ENCODE assay signal across 1 cellular context in the genomic region with DNA sequence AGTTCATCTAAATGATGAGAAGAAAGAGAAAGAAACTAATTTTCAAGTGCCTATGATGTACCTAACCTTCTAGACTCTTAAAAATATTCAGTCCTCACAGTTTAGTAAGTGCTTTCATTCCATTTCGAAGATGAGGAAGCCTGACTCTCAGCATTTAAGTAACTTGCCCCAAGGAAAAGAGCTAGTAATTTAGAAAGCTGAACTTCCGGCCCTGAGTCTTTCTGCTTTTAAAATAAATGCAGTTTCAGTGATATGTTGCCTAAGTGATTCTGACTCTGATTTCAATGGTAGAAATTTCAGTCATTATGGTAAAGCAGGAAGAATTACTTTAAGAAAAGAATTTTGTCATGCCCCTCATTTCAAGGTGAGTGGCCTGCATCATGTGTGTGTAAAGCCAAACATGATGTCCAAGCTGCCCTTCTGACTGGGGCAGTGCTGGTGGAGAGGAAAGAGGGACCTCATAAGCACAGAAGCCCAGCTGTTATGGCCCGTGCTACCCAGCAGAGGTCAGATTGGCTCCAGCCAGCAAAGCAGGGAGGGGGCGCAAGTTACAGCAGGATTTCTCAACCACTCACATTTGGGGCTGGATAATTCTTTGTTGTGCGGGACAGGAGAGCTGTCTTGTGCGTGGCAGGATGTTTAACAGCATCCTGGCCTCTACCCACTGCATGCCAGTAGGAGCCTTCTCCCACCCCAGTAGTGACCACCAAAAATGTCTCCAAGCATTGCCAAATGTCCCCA.
A peak's percentile ranks its signal among the peaks of the same experiment; 100 is the strongest.
TF ChIP-seq lines count a peak whose summit lies in the region.

No MANE protein-coding gene starts in this region.

TF ChIP-seq in HepG2, 621 proteins besides CTCF, POLR2A, EP300 and RAD21:
- TF ChIP-seq SALL1 (CRISPR knock-in tag; IDR thresholded peaks at IDR 0.05) (0 out of 2 replicates have a peak, but pooled peaks have one; percentile 16), STAG1 (CRISPR knock-in tag; IDR thresholded peaks at IDR 0.05) (peak; percentile 67), IRF2 (CRISPR knock-in tag; IDR thresholded peaks at IDR 0.05) (0 out of 2 replicates have a peak, but pooled peaks have one; percentile 37), TEAD3 (CRISPR knock-in tag; optimal IDR thresholded peaks at IDR 0.05; ENCODE audit: borderline replicate concordance) (peak; percentile 26), FOSL2 (CRISPR knock-in tag; IDR thresholded peaks at IDR 0.05) (0 out of 2 replicates have a peak, but pooled peaks have one; percentile 6), CEBPG (CRISPR knock-in tag; IDR thresholded peaks at IDR 0.05) (peak; percentile 33; the same call in 1 of the 2 replicates), SMC3 (IDR thresholded peaks at IDR 0.05; ENCODE audit: low read length) (peak; percentile 74; the same call in 1 of the 2 replicates), FOXC1 (CRISPR knock-in tag; IDR thresholded peaks at IDR 0.05; ENCODE audit: borderline replicate concordance) (no peak), XRCC5 (optimal IDR thresholded peaks at IDR 0.05; ENCODE audit: low read length) (peak; percentile 57), ZNF121 (CRISPR knock-in tag; IDR thresholded peaks at IDR 0.05) (peak; percentile 48; the same call in 1 of the 2 replicates), ESRRA (CRISPR knock-in tag; IDR thresholded peaks at IDR 0.05; ENCODE audit: low read depth) (no peak), CCAR2 (optimal IDR thresholded peaks at IDR 0.05; ENCODE audit: low read depth, low read length) (no peak)
- TF ChIP-seq, protein P1, sequence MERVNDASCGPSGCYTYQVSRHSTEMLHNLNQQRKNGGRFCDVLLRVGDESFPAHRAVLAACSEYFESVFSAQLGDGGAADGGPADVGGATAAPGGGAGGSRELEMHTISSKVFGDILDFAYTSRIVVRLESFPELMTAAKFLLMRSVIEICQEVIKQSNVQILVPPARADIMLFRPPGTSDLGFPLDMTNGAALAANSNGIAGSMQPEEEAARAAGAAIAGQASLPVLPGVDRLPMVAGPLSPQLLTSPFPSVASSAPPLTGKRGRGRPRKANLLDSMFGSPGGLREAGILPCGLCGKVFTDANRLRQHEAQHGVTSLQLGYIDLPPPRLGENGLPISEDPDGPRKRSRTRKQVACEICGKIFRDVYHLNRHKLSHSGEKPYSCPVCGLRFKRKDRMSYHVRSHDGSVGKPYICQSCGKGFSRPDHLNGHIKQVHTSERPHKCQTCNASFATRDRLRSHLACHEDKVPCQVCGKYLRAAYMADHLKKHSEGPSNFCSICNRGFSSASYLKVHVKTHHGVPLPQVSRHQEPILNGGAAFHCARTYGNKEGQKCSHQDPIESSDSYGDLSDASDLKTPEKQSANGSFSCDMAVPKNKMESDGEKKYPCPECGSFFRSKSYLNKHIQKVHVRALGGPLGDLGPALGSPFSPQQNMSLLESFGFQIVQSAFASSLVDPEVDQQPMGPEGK (CRISPR knock-in tag; IDR thresholded peaks at IDR 0.05) = peak; percentile 80
- TF ChIP-seq, protein P2, sequence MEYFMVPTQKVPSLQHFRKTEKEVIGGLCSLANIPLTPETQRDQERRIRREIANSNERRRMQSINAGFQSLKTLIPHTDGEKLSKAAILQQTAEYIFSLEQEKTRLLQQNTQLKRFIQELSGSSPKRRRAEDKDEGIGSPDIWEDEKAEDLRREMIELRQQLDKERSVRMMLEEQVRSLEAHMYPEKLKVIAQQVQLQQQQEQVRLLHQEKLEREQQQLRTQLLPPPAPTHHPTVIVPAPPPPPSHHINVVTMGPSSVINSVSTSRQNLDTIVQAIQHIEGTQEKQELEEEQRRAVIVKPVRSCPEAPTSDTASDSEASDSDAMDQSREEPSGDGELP (IDR thresholded peaks at IDR 0.05; ENCODE audit: borderline replicate concordance, low read depth) = peak; percentile 12; the same call in 1 of the 2 replicates
- TF ChIP-seq, protein P3, sequence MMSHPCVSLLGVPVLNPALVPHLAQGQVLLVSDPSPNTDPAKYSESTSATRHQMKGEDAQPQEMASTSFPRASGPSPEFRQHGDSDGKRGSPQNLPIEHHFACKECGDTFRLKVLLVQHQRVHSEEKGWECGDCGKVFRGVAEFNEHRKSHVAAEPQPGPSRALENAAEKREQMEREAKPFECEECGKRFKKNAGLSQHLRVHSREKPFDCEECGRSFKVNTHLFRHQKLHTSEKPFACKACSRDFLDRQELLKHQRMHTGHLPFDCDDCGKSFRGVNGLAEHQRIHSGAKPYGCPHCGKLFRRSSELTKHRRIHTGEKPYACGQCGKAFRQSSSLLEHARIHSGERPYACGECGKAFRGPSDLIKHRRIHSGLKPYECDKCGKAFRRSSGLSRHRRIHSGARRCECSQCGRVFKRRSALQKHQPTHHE (CRISPR knock-in tag; IDR thresholded peaks at IDR 0.05; ENCODE audit: borderline replicate concordance) = no peak
